ENCODE assay signal across 6 cellular contexts in the genomic region with DNA sequence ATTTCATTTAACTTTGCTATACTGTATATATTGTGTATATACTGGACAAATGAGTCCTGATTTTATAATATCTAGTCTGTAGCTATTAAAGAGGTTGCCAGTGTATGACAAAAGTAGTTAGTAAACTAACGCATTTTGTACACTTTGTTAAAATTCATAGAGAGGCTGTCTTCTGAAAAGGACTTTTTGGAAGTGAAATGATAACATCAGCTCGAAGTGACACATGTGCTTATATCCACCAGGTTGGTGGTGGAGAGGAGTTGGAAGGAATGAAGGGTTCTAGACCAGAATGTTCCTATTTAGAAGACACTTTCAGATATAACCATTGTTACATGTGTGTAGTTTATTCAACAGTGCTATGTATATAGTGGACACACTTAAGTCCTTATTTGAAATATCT. TPM values are rescaled to one million over a fixed set of nuclear protein-coding genes. Genes with fewer than 3 reads are reported as not detected.
"Had no signal": no experiment of that assay in that cellular context is flagged by ENCODE, and none has a peak within 500 bp of the region (broad histone marks: within the 10 kb centered on the region; RNA-seq: fewer than 3 reads in every experiment).

No MANE protein-coding gene starts in this region.

RNA-seq across cellular contexts. Expression of a gene that starts 24.2 kb away (rescaled TPM):
- total RNA-seq: H4, H7, HFFc6, HT1080, IMR-90 had no signal
- polyA plus RNA-seq: GM23248, IMR-90 had no signal
